Comparison of ENCODE assay signal across 8 cellular contexts in genomic region chr6:156699017-156699421, GRCh38.
DNase-seq lines count a peak whose midpoint lies in the region; ATAC-seq lines count a peak whose summit lies in the region.

No MANE protein-coding gene starts in this region.

- no peak overlapping the region for H2AFZ ChIP-seq in GM23248

- 27 to 28% methylated on average over 5 of the region's 5 CpGs for WGBS in GM23248 (ENCODE audit: low coverage in 1 of 2, low lambda C conversion rate in 2 of 2, missing lambda C conversion rate in 2 of 2), 2 experiments

- no peak overlapping the region for H3K9ac ChIP-seq in GM23248

- no peaks in the 10 kb centered on the region for H3K79me2 ChIP-seq in GM23248 (ENCODE audit: insufficient read depth)

- peak overlapping the region; percentile 75 to 95 (median 93) for H3K27ac Mint-ChIP-seq in IgD-negative memory B cell

- H3K4me3 Mint-ChIP-seq in IgD-negative memory B cell, result peak overlapping the region; percentile 35 to 77 (median 68)

- no peaks in the 10 kb centered on the region for H3K36me3 Mint-ChIP-seq in IgD-negative memory B cell

- H3K4me1 ChIP-seq in GM23248 (ENCODE audit: insufficient read depth), result peaks cover 4% of the 10 kb centered on the region; the same call in 1 of the 2 replicates

- H3K4me3 ChIP-seq in GM23248, result no peak overlapping the region

- no peaks in the 10 kb centered on the region for H4K20me1 ChIP-seq in GM23248 (ENCODE audit: insufficient read depth)

- H3K27ac ChIP-seq in GM23248, result no peak overlapping the region

- DNase-seq in ELR (ENCODE audit: low read depth) (peak; percentile 94), GM23248 (peak; percentile 82), fibroblast of gingiva (ENCODE audit: low read depth) (peak; percentile 8), mucosa of gallbladder (ENCODE audit: low spot score) (no peak), NOMO-1 treated with dmso at 0.1 percent for 144 hours (lab: John Stamatoyannopoulos, UW; ENCODE audit: unreplicated experiment) (no peak), NCI-H748 treated with DMSO at 0.1 percent for 48 hours (lab: John Stamatoyannopoulos, UW) (no peak)

- in situ Hi-C loops in GM23248 (cut with MboI), result no loop called here

- no peaks in the 10 kb centered on the region for H3K27me3 Mint-ChIP-seq in IgD-negative memory B cell

- H3K9me3 ChIP-seq in GM23248 (ENCODE audit: low read depth), result no peaks in the 10 kb centered on the region

- H3K4me2 ChIP-seq in GM23248 (ENCODE audit: unreplicated experiment), result peak overlapping the region; percentile 15

- H3K9me3 Mint-ChIP-seq in IgD-negative memory B cell, result no peaks in the 10 kb centered on the region

- no peaks in the 10 kb centered on the region for H3K27me3 ChIP-seq in GM23248 (replicated peaks; ENCODE audit: insufficient read depth)

- no peaks in the 10 kb centered on the region for H3K36me3 ChIP-seq in GM23248 (ENCODE audit: low read depth)

- no peaks in the 10 kb centered on the region for H3K9me2 ChIP-seq in GM23248 (ENCODE audit: insufficient read depth)

- peaks cover 6% of the 10 kb centered on the region for H3F3A ChIP-seq in GM23248 (ENCODE audit: insufficient read depth)

- H3K4me1 Mint-ChIP-seq in IgD-negative memory B cell, result peaks cover 40 to 52% (median 47%) of the 10 kb centered on the region in 3 donors

- ATAC-seq in HG03521 (IDR thresholded peaks at IDR 0.05; ENCODE audit: unreplicated experiment), result no peak

Comparison
In these comparisons a context has a peak if more than half of its experiments do, and no peak if none do; other contexts are left out.
1. DNase-seq: peak in ELR (single experiment), GM23248 (single experiment) and fibroblast of gingiva (single experiment); none in mucosa of gallbladder (single experiment), NOMO-1 treated with dmso at 0.1 percent for 144 hours (single experiment) and NCI-H748 treated with DMSO at 0.1 percent for 48 hours (single experiment).